In genomic region chrX:115609621-115610020, GRCh38 we compare ENCODE assay signal across 1 cellular context.
TF ChIP-seq lines count a peak whose summit lies in the region.

No MANE protein-coding gene starts in this region.

TF ChIP-seq in GM23338, 12 proteins besides CTCF, POLR2A, EP300 and RAD21 (continued from another document):
- TF ChIP-seq REST (IDR thresholded peaks at IDR 0.05; ENCODE audit: unreplicated experiment) (no peak), JUNB (IDR thresholded peaks at IDR 0.05; ENCODE audit: unreplicated experiment) (no peak), ZNF331 (CRISPR knock-in tag; IDR thresholded peaks at IDR 0.05; ENCODE audit: low read depth) (no peak), ZNF114 (CRISPR knock-in tag; IDR thresholded peaks at IDR 0.05) (no peak), ETS1 (IDR thresholded peaks at IDR 0.05) (no peak)
